Comparison of ENCODE assay signal across 1 cellular context in genomic region chr2:172389685-172390339, GRCh38.
A peak's percentile ranks its signal among the peaks of the same experiment; 100 is the strongest.
TF ChIP-seq lines count a peak whose summit lies in the region.

No MANE protein-coding gene starts in this region.

TF ChIP-seq in HepG2, 621 proteins besides CTCF, POLR2A, EP300 and RAD21 (continued from another document):
- 0 out of 2 replicates have a peak, but pooled peaks have one; percentile 35 for TF ChIP-seq TFE3 (CRISPR knock-in tag; IDR thresholded peaks at IDR 0.05)
- 0 out of 2 replicates have a peak, but pooled peaks have one; percentile 30 for TF ChIP-seq AHDC1 (CRISPR knock-in tag; IDR thresholded peaks at IDR 0.05; ENCODE audit: borderline replicate concordance)
- TF ChIP-seq SALL1 (CRISPR knock-in tag; IDR thresholded peaks at IDR 0.05): peak; percentile 47
- TF ChIP-seq MLX (CRISPR knock-in tag; IDR thresholded peaks at IDR 0.05): 0 out of 2 replicates have a peak, but pooled peaks have one; percentile 31
- TF ChIP-seq PAXIP1 (CRISPR knock-in tag; conservative IDR thresholded peaks at IDR 0.05): peak; percentile 38; the same call in 1 of the 2 replicates
- peak; percentile 63; the same call in 1 of the 2 replicates for TF ChIP-seq POGZ (CRISPR knock-in tag; IDR thresholded peaks at IDR 0.05)
- no peak for TF ChIP-seq PHF5A (CRISPR knock-in tag; IDR thresholded peaks at IDR 0.05; ENCODE audit: low read depth, unreplicated experiment)
- TF ChIP-seq RARA (CRISPR knock-in tag; IDR thresholded peaks at IDR 0.05): peak; percentile 35; the same call in 1 of the 2 replicates
- TF ChIP-seq ZNF564 (CRISPR knock-in tag; IDR thresholded peaks at IDR 0.05): no peak
- TF ChIP-seq NR2F6 (IDR thresholded peaks at IDR 0.05): peak; percentile 50
- TF ChIP-seq NR2F6 (CRISPR knock-in tag; IDR thresholded peaks at IDR 0.05): 0 out of 2 replicates have a peak, but pooled peaks have one; percentile 24
- peak; percentile 42; the same call in 1 of the 2 replicates for TF ChIP-seq HDAC1 (CRISPR knock-in tag; IDR thresholded peaks at IDR 0.05)
- TF ChIP-seq NR2F2 (IDR thresholded peaks at IDR 0.05; ENCODE audit: borderline replicate concordance, low read depth): no peak
- TF ChIP-seq DZIP1 (CRISPR knock-in tag; IDR thresholded peaks at IDR 0.05): no peak
- TF ChIP-seq ZMYM4 (CRISPR knock-in tag; IDR thresholded peaks at IDR 0.05): peak; percentile 51; the same call in 1 of the 2 replicates
- peak; percentile 71; the same call in 1 of the 2 replicates for TF ChIP-seq NCOR1 (IDR thresholded peaks at IDR 0.05; ENCODE audit: borderline replicate concordance, low read length)
- TF ChIP-seq HOMEZ (CRISPR knock-in tag; IDR thresholded peaks at IDR 0.05; ENCODE audit: low read depth): peak; percentile 39; the same call in 1 of the 2 replicates
- 0 out of 2 replicates have a peak, but pooled peaks have one; percentile 33 for TF ChIP-seq ARID5B (CRISPR knock-in tag; IDR thresholded peaks at IDR 0.05)
- TF ChIP-seq MAX (IDR thresholded peaks at IDR 0.05): peak; percentile 42; the same call in 1 of the 2 replicates
- peak; percentile 38; the same call in 1 of the 2 replicates for TF ChIP-seq USF2 (IDR thresholded peaks at IDR 0.05; ENCODE audit: low read depth, low read length)
- peak; percentile 55; the same call in 1 of the 2 replicates for TF ChIP-seq USF2 (CRISPR knock-in tag; IDR thresholded peaks at IDR 0.05; ENCODE audit: borderline replicate concordance)
- TF ChIP-seq NR2C2 (CRISPR knock-in tag; IDR thresholded peaks at IDR 0.05; ENCODE audit: borderline replicate concordance): peak; percentile 92
- TF ChIP-seq TFAP4 (IDR thresholded peaks at IDR 0.05; ENCODE audit: borderline replicate concordance, low read depth): 0 out of 2 replicates have a peak, but pooled peaks have one; percentile 15
- no peak for TF ChIP-seq ZNF34 (CRISPR knock-in tag; IDR thresholded peaks at IDR 0.05; ENCODE audit: borderline replicate concordance)
- TF ChIP-seq ZEB1 (IDR thresholded peaks at IDR 0.05; ENCODE audit: insufficient replicate concordance, low read depth): peak; percentile 71
- 0 out of 2 replicates have a peak, but pooled peaks have one; percentile 38 for TF ChIP-seq ZNF772 (CRISPR knock-in tag; IDR thresholded peaks at IDR 0.05)
- TF ChIP-seq SOX6 (IDR thresholded peaks at IDR 0.05): no peak
- TF ChIP-seq SOX6 (CRISPR knock-in tag; IDR thresholded peaks at IDR 0.05): 0 out of 2 replicates have a peak, but pooled peaks have one; percentile 13
